Comparison of ENCODE assay signal across 8 cellular contexts in the genomic region with DNA sequence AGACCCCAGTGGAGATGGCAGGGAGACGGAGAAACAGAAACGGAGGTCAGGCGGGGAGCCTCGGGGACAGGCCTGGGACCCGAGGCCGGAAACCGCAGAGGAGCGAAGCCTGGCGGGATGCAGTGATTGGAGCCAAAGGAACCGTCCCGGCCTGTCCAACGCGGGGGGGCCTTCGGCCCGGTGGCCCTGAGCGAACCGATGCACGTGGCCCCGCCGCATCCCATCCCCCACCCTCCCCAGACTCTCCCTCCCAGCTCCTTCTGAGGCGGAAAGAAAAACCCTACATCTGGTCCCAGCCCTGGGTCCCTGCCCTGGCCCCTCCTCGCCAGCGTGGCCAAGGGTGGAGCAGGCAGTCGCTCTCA. TPM values are rescaled to one million over a fixed set of nuclear protein-coding genes. Genes with fewer than 3 reads are reported as not detected.
DNase-seq lines count a peak whose midpoint lies in the region; ATAC-seq and TF ChIP-seq lines count a peak whose summit lies in the region.

No MANE protein-coding gene starts in this region.

- ATAC-seq in SK-N-SH treated with all-trans-retinoic acid at 6 μM for 48 hours (no peak), gastrocnemius medialis (peak; percentile 15 to 35), HG03097 (IDR thresholded peaks at IDR 0.05; ENCODE audit: low FRiP score, unreplicated experiment) (no peak)

- H3K27me3 ChIP-seq in SK-N-SH (ENCODE audit: insufficient read depth) (no peaks in the 10 kb centered on the region), right atrium auricular region (peaks cover 0 to 5% of the 10 kb centered on the region in 2 donors), gastrocnemius medialis (peaks cover 36 to 39% (median 38%) of the 10 kb centered on the region in 3 donors)

- no peak overlapping the region for H2AFZ ChIP-seq in SK-N-SH (ENCODE audit: low read depth)

- no peak for TF ChIP-seq POLR2A in gastrocnemius medialis (IDR thresholded peaks at IDR 0.05)

- no peaks in the 10 kb centered on the region for H3K36me3 ChIP-seq in SK-N-SH (replicated peaks in 1 of 2; ENCODE audit: control insufficient read depth in 1 of 2, insufficient read depth in 2 of 2, low read length in 1 of 2)
- H3K36me3 ChIP-seq in right atrium auricular region: no peaks in the 10 kb centered on the region
- H3K36me3 ChIP-seq in gastrocnemius medialis: no peaks in the 10 kb centered on the region

- no peak for TF ChIP-seq RAD21 in SK-N-SH (IDR thresholded peaks at IDR 0.05; ENCODE audit: low read length)

- H3K4me2 ChIP-seq in SK-N-SH: peak overlapping the region; percentile 61; the same call in 1 of the 2 replicates

- H3K27ac Mint-ChIP-seq in activated naive CD4-positive, alpha-beta T cell treated with anti-CD3 and anti-CD28 coated beads, Interleukin-2, amount 50 U/mL, for 24 hours: peak overlapping the region; percentile 46

- TF ChIP-seq EP300 in SK-N-SH (IDR thresholded peaks at IDR 0.05; ENCODE audit: borderline replicate concordance in 1 of 2, low read depth in 1 of 2, low read length in 1 of 2): no peak

- no peak overlapping the region for H3K9ac ChIP-seq in SK-N-SH

- in situ Hi-C loops in gastrocnemius medialis (cut with MboI; ENCODE audit: low sequenced_read_pairs in 4 of 4): loop anchor here in 1 of 4 donors (25.0 kb wide), 1 partner anchor 156 kb away; the partner anchor contains the start of genes INSRR and NTRK1

- H3K79me2 ChIP-seq in SK-N-SH (ENCODE audit: insufficient read depth): no peaks in the 10 kb centered on the region

- no peaks in the 10 kb centered on the region for H3K9me3 Mint-ChIP-seq in activated naive CD4-positive, alpha-beta T cell treated with anti-CD3 and anti-CD28 coated beads, Interleukin-2, amount 50 U/mL, for 24 hours

- no peaks in the 10 kb centered on the region for H3K36me3 Mint-ChIP-seq in activated naive CD4-positive, alpha-beta T cell treated with anti-CD3 and anti-CD28 coated beads, Interleukin-2, amount 50 U/mL, for 24 hours

- peak overlapping the region in 1 of 2 experiments; percentile 98; a peak in 2 of 4 replicates for H3K27ac ChIP-seq in SK-N-SH (ENCODE audit: low read depth in 2 of 2, low read length in 1 of 2)
- peak overlapping the region; percentile 76 to 78 for H3K27ac ChIP-seq in right atrium auricular region
- peak overlapping the region; percentile 60 to 69 (median 65) for H3K27ac ChIP-seq in gastrocnemius medialis

- DNase-seq in SK-N-SH (no peak), right atrium auricular region (ENCODE audit: low spot score) (no peak), gastrocnemius medialis (peak in 1 of 2 donors; percentile 51), KG1 (lab: John Stamatoyannopoulos, UW) (no peak), pons (ENCODE audit: low spot score) (no peak)

- H3K27me3 Mint-ChIP-seq in activated naive CD4-positive, alpha-beta T cell treated with anti-CD3 and anti-CD28 coated beads, Interleukin-2, amount 50 U/mL, for 24 hours: peaks cover 3% of the 10 kb centered on the region

- peaks cover 16% of the 10 kb centered on the region for H3K4me1 Mint-ChIP-seq in activated naive CD4-positive, alpha-beta T cell treated with anti-CD3 and anti-CD28 coated beads, Interleukin-2, amount 50 U/mL, for 24 hours

- H3F3A ChIP-seq in SK-N-SH (replicated peaks; ENCODE audit: insufficient read depth): peaks cover 32% of the 10 kb centered on the region

- no peaks in the 10 kb centered on the region for H3K9me2 ChIP-seq in SK-N-SH

- POLR2A ChIA-PET in SK-N-SH (lab: Yijun Ruan, JAX): interaction anchor here (0.6 to 5.3 kb wide), 4 partner anchors 9 to 127 kb away, joined by 3 to 57 read pairs (median 5); no protein-coding TSS in a partner anchor

- peak overlapping the region; percentile 90 for H3K4me3 Mint-ChIP-seq in activated naive CD4-positive, alpha-beta T cell treated with anti-CD3 and anti-CD28 coated beads, Interleukin-2, amount 50 U/mL, for 24 hours

- H4K20me1 ChIP-seq in SK-N-SH (ENCODE audit: insufficient read depth): no peaks in the 10 kb centered on the region

- intact Hi-C loops in gastrocnemius medialis (cut with DNase I; ENCODE audit: low total_unique reads): no loop called here

- H3K4me1 ChIP-seq in SK-N-SH (ENCODE audit: control insufficient read depth in 1 of 2, insufficient read depth in 2 of 2, low read depth in 1 of 2, low read length in 1 of 2) (peaks cover 75 to 89% of the 10 kb centered on the region in 2 experiments), right atrium auricular region (peaks cover 0 to 46% of the 10 kb centered on the region in 2 donors), gastrocnemius medialis (peaks cover 28% of the 10 kb centered on the region in 2 donors)

- 89% methylated on average over 24 of the region's 24 CpGs for WGBS in SK-N-SH (ENCODE audit: low lambda C conversion rate)

- CTCF ChIA-PET in SK-N-SH (lab: Yijun Ruan, JAX): interaction anchor here (0.6 to 45.5 kb wide), 17 partner anchors 9 to 221 kb away, joined by 3 to 2702 read pairs (median 4); partner anchors contain the start of genes CRABP2, ISG20L2, METTL25B and NES

- no peak for TF ChIP-seq CTCF in SK-N-SH (IDR thresholded peaks at IDR 0.05)
- TF ChIP-seq CTCF in right atrium auricular region (IDR thresholded peaks at IDR 0.05): no peak
- no peak for TF ChIP-seq CTCF in gastrocnemius medialis (IDR thresholded peaks at IDR 0.05 in 4 of 5, conservative IDR thresholded peaks at IDR 0.05 in 1 of 5)

- H3K9me3 ChIP-seq in SK-N-SH (no peaks in the 10 kb centered on the region), right atrium auricular region (no peaks in the 10 kb centered on the region), gastrocnemius medialis (no peaks in the 10 kb centered on the region)

- no peak overlapping the region for H3K4me3 ChIP-seq in SK-N-SH (ENCODE audit: low read depth in 2 of 2, low read length in 1 of 2)
- H3K4me3 ChIP-seq in right atrium auricular region: peak overlapping the region; percentile 35 to 53
- H3K4me3 ChIP-seq in gastrocnemius medialis: peak overlapping the region; percentile 37 to 69 (median 50)

TF ChIP-seq in SK-N-SH, 30 proteins besides CTCF, POLR2A, EP300 and RAD21 (continues in another document):
- TF ChIP-seq, protein P1, sequence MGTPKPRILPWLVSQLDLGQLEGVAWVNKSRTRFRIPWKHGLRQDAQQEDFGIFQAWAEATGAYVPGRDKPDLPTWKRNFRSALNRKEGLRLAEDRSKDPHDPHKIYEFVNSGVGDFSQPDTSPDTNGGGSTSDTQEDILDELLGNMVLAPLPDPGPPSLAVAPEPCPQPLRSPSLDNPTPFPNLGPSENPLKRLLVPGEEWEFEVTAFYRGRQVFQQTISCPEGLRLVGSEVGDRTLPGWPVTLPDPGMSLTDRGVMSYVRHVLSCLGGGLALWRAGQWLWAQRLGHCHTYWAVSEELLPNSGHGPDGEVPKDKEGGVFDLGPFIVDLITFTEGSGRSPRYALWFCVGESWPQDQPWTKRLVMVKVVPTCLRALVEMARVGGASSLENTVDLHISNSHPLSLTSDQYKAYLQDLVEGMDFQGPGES (IDR thresholded peaks at IDR 0.05; ENCODE audit: low read depth, low read length): no peak
- TF ChIP-seq RFX5 (IDR thresholded peaks at IDR 0.05; ENCODE audit: low read length): no peak
- no peak for TF ChIP-seq TCF12 (IDR thresholded peaks at IDR 0.05)

TF ChIP-seq in SK-N-SH treated with all-trans-retinoic acid at 6 μM for 48 hours, 23 proteins besides CTCF, POLR2A, EP300 and RAD21:
- TF ChIP-seq PPARA (CRISPR knock-in tag; IDR thresholded peaks at IDR 0.05; ENCODE audit: borderline replicate concordance): no peak
TF ChIP-seq in SK-N-SH treated with all-trans-retinoic acid at 6 μM for 48 hours: peak in this region for 0.

RNA-seq across cellular contexts. Expression of gene CRABP2, which starts 1.2 kb away (rescaled TPM):
- polyA plus RNA-seq in SK-N-SH (2012; rRNA removed): 13.3 and 42.1 TPM in 2 replicates
- 27.0 TPM in 2 replicates for polyA plus RNA-seq in SK-N-SH (2012; cell fraction: cytosol; rRNA removed)
- 21.2 and 48.9 TPM in 2 replicates for polyA plus RNA-seq in SK-N-SH (2012; cell fraction: nucleus; rRNA removed)
- total RNA-seq in right atrium auricular region (1 to 10 TPM in 1 of 2 donors, under 1 TPM in 1; 0.67 to 2.5 TPM), gastrocnemius medialis (1 to 10 TPM in 1 of 4 donors, under 1 TPM in 1, not detected in 2; 0.98 to 1.3 TPM)

RNA-seq across cellular contexts. Expression of gene METTL25B, which starts 21.6 kb away (rescaled TPM):
- 20.1 and 21.2 TPM in 2 replicates for polyA plus RNA-seq in SK-N-SH (2012; rRNA removed)
- 10.7 and 14.0 TPM in 2 replicates for polyA plus RNA-seq in SK-N-SH (2012; cell fraction: cytosol; rRNA removed)
- polyA plus RNA-seq in SK-N-SH (2012; cell fraction: nucleus; rRNA removed): 51.7 and 72.4 TPM in 2 replicates
- total RNA-seq in right atrium auricular region: 10 to 100 TPM in 1 of 2 donors, 1 to 10 TPM in 1; 7.4 to 15.6 TPM
- 10 to 100 TPM; 12.9 to 28.0 (median 17.6) TPM for total RNA-seq in gastrocnemius medialis

RNA-seq across cellular contexts. Expression of gene ISG20L2, which starts 21.9 kb away (rescaled TPM):
- 31.6 and 44.3 TPM in 2 replicates for polyA plus RNA-seq in SK-N-SH (2012; rRNA removed)
- polyA plus RNA-seq in SK-N-SH (2012; cell fraction: cytosol; rRNA removed): 28.2 and 36.0 TPM in 2 replicates
- polyA plus RNA-seq in SK-N-SH (2012; cell fraction: nucleus; rRNA removed): 22.9 and 32.5 TPM in 2 replicates
- total RNA-seq in right atrium auricular region (10 to 100 TPM; 13.6 to 18.0 TPM), gastrocnemius medialis (10 to 100 TPM in 3 of 4 donors, 1 to 10 TPM in 1; 9.5 to 16.4 (median 15.1) TPM)

RNA-seq across cellular contexts. Expression of gene NES, which starts 29.4 kb away (rescaled TPM):
- polyA plus RNA-seq in SK-N-SH (2012; rRNA removed): 12.6 and 15.8 TPM in 2 replicates
- 10.5 and 12.5 TPM in 2 replicates for polyA plus RNA-seq in SK-N-SH (2012; cell fraction: cytosol; rRNA removed)
- 28.7 and 40.4 TPM in 2 replicates for polyA plus RNA-seq in SK-N-SH (2012; cell fraction: nucleus; rRNA removed)
- total RNA-seq in right atrium auricular region (100 to 1,000 TPM; 134 to 173 TPM), gastrocnemius medialis (10 to 100 TPM; 13.7 to 60.9 (median 26.4) TPM)

RNA-seq across cellular contexts. Expression of gene MRPL24, which starts 34.3 kb away (rescaled TPM):
- polyA plus RNA-seq in SK-N-SH (2012; rRNA removed): 149 and 171 TPM in 2 replicates
- 141 and 142 TPM in 2 replicates for polyA plus RNA-seq in SK-N-SH (2012; cell fraction: cytosol; rRNA removed)
- polyA plus RNA-seq in SK-N-SH (2012; cell fraction: nucleus; rRNA removed): 99.8 and 109 TPM in 2 replicates
- 10 to 100 TPM; 45.8 to 50.5 TPM for total RNA-seq in right atrium auricular region
- total RNA-seq in gastrocnemius medialis: 100 to 1,000 TPM in 3 of 4 donors, 10 to 100 TPM in 1; 54.9 to 121 (median 102) TPM

Comparison
In these comparisons a context has a peak if more than half of its experiments do, and no peak if none do; other contexts are left out.
1. H3K4me3 ChIP-seq: peak in right atrium auricular region (2 of 2) and gastrocnemius medialis (4 of 4); none in SK-N-SH (0 of 2).
2. ATAC-seq: peak in gastrocnemius medialis (2 of 2); none in SK-N-SH treated with all-trans-retinoic acid at 6 μM for 48 hours (single experiment) and HG03097 (single experiment).